1 cellular context compared by ENCODE assay signal in genomic region chr7:44729949-44730590, GRCh38.
A peak's percentile ranks its signal among the peaks of the same experiment; 100 is the strongest.
TF ChIP-seq lines count a peak whose summit lies in the region.

No MANE protein-coding gene starts in this region.

TF ChIP-seq in K562, 482 proteins besides CTCF, POLR2A, EP300 and RAD21 (continued from another document):
- TF ChIP-seq, protein P1, sequence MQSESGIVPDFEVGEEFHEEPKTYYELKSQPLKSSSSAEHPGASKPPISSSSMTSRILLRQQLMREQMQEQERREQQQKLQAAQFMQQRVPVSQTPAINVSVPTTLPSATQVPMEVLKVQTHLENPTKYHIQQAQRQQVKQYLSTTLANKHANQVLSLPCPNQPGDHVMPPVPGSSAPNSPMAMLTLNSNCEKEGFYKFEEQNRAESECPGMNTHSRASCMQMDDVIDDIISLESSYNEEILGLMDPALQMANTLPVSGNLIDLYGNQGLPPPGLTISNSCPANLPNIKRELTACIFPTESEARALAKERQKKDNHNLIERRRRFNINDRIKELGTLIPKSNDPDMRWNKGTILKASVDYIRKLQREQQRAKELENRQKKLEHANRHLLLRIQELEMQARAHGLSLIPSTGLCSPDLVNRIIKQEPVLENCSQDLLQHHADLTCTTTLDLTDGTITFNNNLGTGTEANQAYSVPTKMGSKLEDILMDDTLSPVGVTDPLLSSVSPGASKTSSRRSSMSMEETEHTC (IDR thresholded peaks at IDR 0.05): no peak
- TF ChIP-seq USF1 (CRISPR knock-in tag; IDR thresholded peaks at IDR 0.05) (peak; percentile 56), ZNF778 (CRISPR knock-in tag; IDR thresholded peaks at IDR 0.05) (no peak), RAD51 (IDR thresholded peaks at IDR 0.05; ENCODE audit: borderline replicate concordance, low read depth) (peak; percentile 30; the same call in 1 of the 2 replicates), NCOA6 (IDR thresholded peaks at IDR 0.05) (no peak), NFRKB (IDR thresholded peaks at IDR 0.05; ENCODE audit: low read depth) (no peak)
TF ChIP-seq in K562: peak in this region for 3.
